1 cellular context compared by ENCODE assay signal in genomic region chr13:40639226-40639681, GRCh38.
TF ChIP-seq lines count a peak whose summit lies in the region.

No MANE protein-coding gene starts in this region.

TF ChIP-seq in WTC11, 78 proteins besides CTCF, POLR2A, EP300 and RAD21 (continued from another document):
- TF ChIP-seq ZBTB43 (CRISPR knock-in tag; IDR thresholded peaks at IDR 0.05) = no peak
